ENCODE assay signal across 10 cellular contexts in genomic region chr13:98488736-98489135, GRCh38.
DNase-seq lines count a peak whose midpoint lies in the region; ATAC-seq and FAIRE-seq lines count a peak whose summit lies in the region.
"Had no signal": no experiment of that assay in that cellular context is flagged by ENCODE, and none has a peak within 500 bp of the region (broad histone marks: within the 10 kb centered on the region; RNA-seq: fewer than 3 reads in every experiment).

No MANE protein-coding gene starts in this region.

- DNase-seq in GM18507 (ENCODE audit: extremely low spot score, insufficient read length, low read depth): no peak
- peak in 1 of 2 donors; percentile 39 for DNase-seq in memory B cell (ENCODE audit: low spot score in 2 of 2)
- DNase-seq in foreskin melanocyte: no peak
- DNase-seq in glomerular visceral epithelial cell (ENCODE audit: extremely low spot score): no peak
- no peak for DNase-seq in stimulated activated CD4-positive, alpha-beta T cell treated with anti-CD3 and anti-CD28 coated beads, Interleukin-4, amount 100 ng/mL, for 4 hours
- DNase-seq: effector CD8-positive, alpha-beta T cell had no signal

- H3K27me3 Mint-ChIP-seq in memory B cell: no peaks in the 10 kb centered on the region

- H3K4me3 Mint-ChIP-seq in memory B cell: no peak overlapping the region

- peak; percentile 24 for FAIRE-seq in GM18507 (lab: Jason Lieb, UNC)

- H3K36me3 Mint-ChIP-seq in memory B cell: peaks cover 10% of the 10 kb centered on the region

- peak overlapping the region; percentile 70 for H3K27ac Mint-ChIP-seq in memory B cell

- H3K4me1 Mint-ChIP-seq in memory B cell: peaks cover 75% of the 10 kb centered on the region

- no peaks in the 10 kb centered on the region for H3K9me3 Mint-ChIP-seq in memory B cell

- ATAC-seq in GM21529 (IDR thresholded peaks at IDR 0.05; ENCODE audit: unreplicated experiment): peak; percentile 81
- peak; percentile 31 for ATAC-seq in HG03432 (IDR thresholded peaks at IDR 0.05; ENCODE audit: unreplicated experiment)
- peak; percentile 85 for ATAC-seq in memory B cell (ENCODE audit: low read depth)
- ATAC-seq in HG02938 (IDR thresholded peaks at IDR 0.05; ENCODE audit: unreplicated experiment): no peak
- ATAC-seq: psoas muscle had no signal
